ENCODE assay signal across 8 cellular contexts in the genomic region with DNA sequence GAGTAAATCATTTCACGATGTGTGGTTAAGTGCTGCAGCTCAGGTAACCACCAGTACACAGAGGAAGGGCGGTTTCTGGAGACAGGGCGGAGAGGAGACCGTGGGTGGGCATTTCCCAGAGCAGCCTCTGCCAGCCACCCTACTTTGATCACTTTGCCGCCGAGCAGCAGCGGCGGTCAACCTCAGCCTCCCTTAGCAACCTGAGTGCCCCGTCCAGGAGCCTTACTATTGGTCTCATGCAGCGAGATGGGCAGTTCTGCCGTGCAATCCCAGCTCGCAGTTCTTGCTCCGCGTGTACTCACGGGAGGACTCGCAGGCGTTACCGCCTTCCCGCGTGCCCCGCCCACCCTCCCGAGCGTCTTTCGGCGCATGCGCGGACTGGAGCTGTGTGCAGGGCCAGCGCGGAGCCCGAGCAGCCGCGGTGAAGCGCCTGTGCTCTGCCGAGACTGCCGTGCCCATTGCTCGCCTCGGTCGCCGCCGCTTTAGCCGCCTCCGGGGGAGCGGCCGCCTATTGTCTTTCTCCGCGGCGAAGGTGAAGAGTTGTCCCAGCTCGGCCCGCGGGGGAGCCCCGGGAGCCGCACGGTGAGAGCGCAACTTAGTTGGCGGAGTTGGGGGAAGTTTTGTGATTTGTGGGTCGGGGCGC. TPM values are rescaled to one million over a fixed set of nuclear protein-coding genes. Genes with fewer than 3 reads are reported as not detected.
A peak's percentile ranks its signal among the peaks of the same experiment; 100 is the strongest.
DNase-seq lines count a peak whose midpoint lies in the region; ATAC-seq and TF ChIP-seq lines count a peak whose summit lies in the region.

A gene with protein sequence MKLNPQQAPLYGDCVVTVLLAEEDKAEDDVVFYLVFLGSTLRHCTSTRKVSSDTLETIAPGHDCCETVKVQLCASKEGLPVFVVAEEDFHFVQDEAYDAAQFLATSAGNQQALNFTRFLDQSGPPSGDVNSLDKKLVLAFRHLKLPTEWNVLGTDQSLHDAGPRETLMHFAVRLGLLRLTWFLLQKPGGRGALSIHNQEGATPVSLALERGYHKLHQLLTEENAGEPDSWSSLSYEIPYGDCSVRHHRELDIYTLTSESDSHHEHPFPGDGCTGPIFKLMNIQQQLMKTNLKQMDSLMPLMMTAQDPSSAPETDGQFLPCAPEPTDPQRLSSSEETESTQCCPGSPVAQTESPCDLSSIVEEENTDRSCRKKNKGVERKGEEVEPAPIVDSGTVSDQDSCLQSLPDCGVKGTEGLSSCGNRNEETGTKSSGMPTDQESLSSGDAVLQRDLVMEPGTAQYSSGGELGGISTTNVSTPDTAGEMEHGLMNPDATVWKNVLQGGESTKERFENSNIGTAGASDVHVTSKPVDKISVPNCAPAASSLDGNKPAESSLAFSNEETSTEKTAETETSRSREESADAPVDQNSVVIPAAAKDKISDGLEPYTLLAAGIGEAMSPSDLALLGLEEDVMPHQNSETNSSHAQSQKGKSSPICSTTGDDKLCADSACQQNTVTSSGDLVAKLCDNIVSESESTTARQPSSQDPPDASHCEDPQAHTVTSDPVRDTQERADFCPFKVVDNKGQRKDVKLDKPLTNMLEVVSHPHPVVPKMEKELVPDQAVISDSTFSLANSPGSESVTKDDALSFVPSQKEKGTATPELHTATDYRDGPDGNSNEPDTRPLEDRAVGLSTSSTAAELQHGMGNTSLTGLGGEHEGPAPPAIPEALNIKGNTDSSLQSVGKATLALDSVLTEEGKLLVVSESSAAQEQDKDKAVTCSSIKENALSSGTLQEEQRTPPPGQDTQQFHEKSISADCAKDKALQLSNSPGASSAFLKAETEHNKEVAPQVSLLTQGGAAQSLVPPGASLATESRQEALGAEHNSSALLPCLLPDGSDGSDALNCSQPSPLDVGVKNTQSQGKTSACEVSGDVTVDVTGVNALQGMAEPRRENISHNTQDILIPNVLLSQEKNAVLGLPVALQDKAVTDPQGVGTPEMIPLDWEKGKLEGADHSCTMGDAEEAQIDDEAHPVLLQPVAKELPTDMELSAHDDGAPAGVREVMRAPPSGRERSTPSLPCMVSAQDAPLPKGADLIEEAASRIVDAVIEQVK (N-terminal part only) (plus strand): TSS at position 387 of the 643 bp plus-strand sequence. CDS start 105,118 bp downstream, outside the sequence.

- H3K9me3 ChIP-seq in osteoblast (ENCODE audit: low read depth, low read length) (no peaks in the 10 kb centered on the region), testis (no peaks in the 10 kb centered on the region)

- H3K4me3 Mint-ChIP-seq in activated naive CD4-positive, alpha-beta T cell treated with anti-CD3 and anti-CD28 coated beads, Interleukin-2, amount 50 U/mL, for 24 hours = peak within 1 kb of the TSS; percentile 88
- peak within 1 kb of the TSS; percentile 89 for H3K4me3 Mint-ChIP-seq in glutamatergic neuron (ENCODE audit: unreplicated experiment)

- H3K4me1 ChIP-seq in osteoblast (ENCODE audit: insufficient read depth, low read length) (peaks cover 17% of the 10 kb centered on the region), testis (peaks cover 18% of the 10 kb centered on the region)

- TF ChIP-seq POLR2A in testis (IDR thresholded peaks at IDR 0.05) = peak; percentile 75

- H3K27me3 ChIP-seq in osteoblast (ENCODE audit: insufficient read depth, low read length) (no peaks in the 10 kb centered on the region), testis (no peaks in the 10 kb centered on the region)

- H3K36me3 Mint-ChIP-seq in activated naive CD4-positive, alpha-beta T cell treated with anti-CD3 and anti-CD28 coated beads, Interleukin-2, amount 50 U/mL, for 24 hours = peaks cover 2% of the 10 kb centered on the region
- no peaks in the 10 kb centered on the region for H3K36me3 Mint-ChIP-seq in glutamatergic neuron (ENCODE audit: unreplicated experiment)

- no peaks in the 10 kb centered on the region for H3K9me3 Mint-ChIP-seq in activated naive CD4-positive, alpha-beta T cell treated with anti-CD3 and anti-CD28 coated beads, Interleukin-2, amount 50 U/mL, for 24 hours
- no peaks in the 10 kb centered on the region for H3K9me3 Mint-ChIP-seq in glutamatergic neuron (ENCODE audit: unreplicated experiment)

- H3K4me1 Mint-ChIP-seq in activated naive CD4-positive, alpha-beta T cell treated with anti-CD3 and anti-CD28 coated beads, Interleukin-2, amount 50 U/mL, for 24 hours = peaks cover 50% of the 10 kb centered on the region
- peaks cover 18% of the 10 kb centered on the region for H3K4me1 Mint-ChIP-seq in glutamatergic neuron (ENCODE audit: low read depth, unreplicated experiment)

- peak; percentile 79 for ATAC-seq in HG02623 (IDR thresholded peaks at IDR 0.05; ENCODE audit: unreplicated experiment)
- peak; percentile 96 for ATAC-seq in SK-N-SH treated with all-trans-retinoic acid at 6 μM for 48 hours

- no peaks in the 10 kb centered on the region for H3K27me3 Mint-ChIP-seq in activated naive CD4-positive, alpha-beta T cell treated with anti-CD3 and anti-CD28 coated beads, Interleukin-2, amount 50 U/mL, for 24 hours
- no peaks in the 10 kb centered on the region for H3K27me3 Mint-ChIP-seq in glutamatergic neuron (ENCODE audit: unreplicated experiment)

- H2AFZ ChIP-seq in osteoblast (ENCODE audit: low read length) = peak within 1 kb of the TSS; percentile 92

- DNase-seq in GM10266 (ENCODE audit: extremely low spot score) (peak; percentile 96), NCI-H1092 treated with DMSO at 0.1 percent for 48 hours (lab: John Stamatoyannopoulos, UW) (peak; percentile 95), glutamatergic neuron (peak; percentile 93), osteoblast (ENCODE audit: insufficient read length, low spot score, missing footprints) (peak; percentile 98), testis (peak; percentile 99)

- 1% methylated on average over 31 to 57 of the region's 57 CpGs for WGBS in testis, 2 donors

- H3K4me3 ChIP-seq in osteoblast (ENCODE audit: insufficient read depth, low read length) (peak within 1 kb of the TSS; percentile 71), testis (peak within 1 kb of the TSS; percentile 90 to 94)

- peak within 1 kb of the TSS; percentile 81 for H3K4me2 ChIP-seq in osteoblast (ENCODE audit: insufficient read depth, low read length)

- peak within 1 kb of the TSS; percentile 88 for H3K27ac Mint-ChIP-seq in activated naive CD4-positive, alpha-beta T cell treated with anti-CD3 and anti-CD28 coated beads, Interleukin-2, amount 50 U/mL, for 24 hours
- peak within 1 kb of the TSS; percentile 83 for H3K27ac Mint-ChIP-seq in glutamatergic neuron (ENCODE audit: unreplicated experiment)

- H3K36me3 ChIP-seq in osteoblast (ENCODE audit: insufficient read depth, low read length) (no peaks in the 10 kb centered on the region), testis (ENCODE audit: low read depth, missing control alignments) (no peaks in the 10 kb centered on the region)

- TF ChIP-seq CTCF in GM10266 (IDR thresholded peaks at IDR 0.05; ENCODE audit: control insufficient read depth, insufficient read depth, low read depth, missing control alignments) (no peak), glutamatergic neuron (IDR thresholded peaks at IDR 0.05; ENCODE audit: partially characterized antibody, unreplicated experiment) (no peak), osteoblast (IDR thresholded peaks at IDR 0.05; ENCODE audit: extremely low read depth, low read depth, low read length) (no peak), testis (IDR thresholded peaks at IDR 0.05) (no peak)

- intact Hi-C loops in testis (cut with DNase I; ENCODE audit: low total_unique reads) = no loop called here

- peaks cover 44% of the 10 kb centered on the region for H3K79me2 ChIP-seq in osteoblast (ENCODE audit: insufficient read depth, low read length)

- H3K27ac ChIP-seq in osteoblast (ENCODE audit: low read depth, low read length) (peak within 1 kb of the TSS; percentile 46), testis (peak within 1 kb of the TSS; percentile 93 to 97)

- peaks cover 21% of the 10 kb centered on the region for H4K20me1 ChIP-seq in osteoblast (ENCODE audit: insufficient read depth, low read length)

TF ChIP-seq in SK-N-SH treated with all-trans-retinoic acid at 6 μM for 48 hours, 23 proteins besides CTCF, POLR2A, EP300 and RAD21 (continues in another document):
- TF ChIP-seq ZC3H10 (CRISPR knock-in tag; IDR thresholded peaks at IDR 0.05) (no peak), OSR1 (CRISPR knock-in tag; IDR thresholded peaks at IDR 0.05) (no peak), SNAI2 (CRISPR knock-in tag; IDR thresholded peaks at IDR 0.05) (no peak), ZNF565 (CRISPR knock-in tag; conservative IDR thresholded peaks at IDR 0.05; ENCODE audit: low read depth) (no peak), BACH2 (CRISPR knock-in tag; IDR thresholded peaks at IDR 0.05; ENCODE audit: borderline replicate concordance) (no peak), ZNF8 (CRISPR knock-in tag; IDR thresholded peaks at IDR 0.05) (no peak), ARNTL (CRISPR knock-in tag; IDR thresholded peaks at IDR 0.05; ENCODE audit: borderline replicate concordance, low read depth) (no peak), TCF4 (CRISPR knock-in tag; IDR thresholded peaks at IDR 0.05; ENCODE audit: borderline replicate concordance) (no peak), ESRRG (CRISPR knock-in tag; IDR thresholded peaks at IDR 0.05) (no peak), ZNF70 (CRISPR knock-in tag; IDR thresholded peaks at IDR 0.05) (no peak)
- TF ChIP-seq, protein P1, sequence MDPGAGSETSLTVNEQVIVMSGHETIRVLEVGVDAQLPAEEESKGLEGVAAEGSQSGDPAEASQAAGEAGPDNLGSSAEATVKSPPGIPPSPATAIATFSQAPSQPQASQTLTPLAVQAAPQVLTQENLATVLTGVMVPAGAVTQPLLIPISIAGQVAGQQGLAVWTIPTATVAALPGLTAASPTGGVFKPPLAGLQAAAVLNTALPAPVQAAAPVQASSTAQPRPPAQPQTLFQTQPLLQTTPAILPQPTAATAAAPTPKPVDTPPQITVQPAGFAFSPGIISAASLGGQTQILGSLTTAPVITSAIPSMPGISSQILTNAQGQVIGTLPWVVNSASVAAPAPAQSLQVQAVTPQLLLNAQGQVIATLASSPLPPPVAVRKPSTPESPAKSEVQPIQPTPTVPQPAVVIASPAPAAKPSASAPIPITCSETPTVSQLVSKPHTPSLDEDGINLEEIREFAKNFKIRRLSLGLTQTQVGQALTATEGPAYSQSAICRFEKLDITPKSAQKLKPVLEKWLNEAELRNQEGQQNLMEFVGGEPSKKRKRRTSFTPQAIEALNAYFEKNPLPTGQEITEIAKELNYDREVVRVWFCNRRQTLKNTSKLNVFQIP (CRISPR knock-in tag; IDR thresholded peaks at IDR 0.05; ENCODE audit: borderline replicate concordance, low read depth) = no peak

RNA-seq across cellular contexts. Expression of the gene that starts here (rescaled TPM):
- total RNA-seq in glutamatergic neuron (ENCODE audit: unreplicated experiment) = 145 TPM
- 77.1 and 80.7 TPM in 2 replicates for total RNA-seq in osteoblast
- 100 to 1,000 TPM; 187 to 207 TPM for total RNA-seq in testis
- 79.5 TPM for polyA plus RNA-seq in testis (ENCODE audit: insufficient read depth, low read depth, low replicate concordance)

Comparison
In these comparisons a context has a peak if more than half of its experiments do, and no peak if none do; other contexts are left out.
1. Peak in every context shown above with its lines: DNase-seq, ATAC-seq, H3K4me3 ChIP-seq and H3K27ac ChIP-seq.